Comparison of ENCODE assay signal across 8 cellular contexts in genomic region chr7:102450242-102450641, GRCh38. TPM values are rescaled to one million over a fixed set of nuclear protein-coding genes. Genes with fewer than 3 reads are reported as not detected.
DNase-seq lines count a peak whose midpoint lies in the region; ATAC-seq and TF ChIP-seq lines count a peak whose summit lies in the region.

No MANE protein-coding gene starts in this region.

- intact Hi-C loops in esophagus squamous epithelium (cut with DNase I): no loop called here

- peaks cover 0 to 7% (median 6%) of the 10 kb centered on the region in 3 donors for H3K4me1 ChIP-seq in esophagus squamous epithelium

- TF ChIP-seq CTCF in GM12872 (IDR thresholded peaks at IDR 0.05; ENCODE audit: insufficient read depth, low read depth, low read length): peak; percentile 78
- TF ChIP-seq CTCF in retinal pigment epithelial cell (conservative IDR thresholded peaks at IDR 0.05; ENCODE audit: low read depth, low read length): peak; percentile 21
- TF ChIP-seq CTCF in esophagus squamous epithelium (IDR thresholded peaks at IDR 0.05): no peak

- H3K4me3 ChIP-seq in retinal pigment epithelial cell (ENCODE audit: low read length): no peak overlapping the region
- no peak overlapping the region for H3K4me3 ChIP-seq in esophagus squamous epithelium

- no peaks in the 10 kb centered on the region for H3K27me3 ChIP-seq in esophagus squamous epithelium

- peaks cover 0 to 26% (median 0%) of the 10 kb centered on the region in 3 donors for H3K36me3 ChIP-seq in esophagus squamous epithelium

- ATAC-seq in HG03432 (IDR thresholded peaks at IDR 0.05; ENCODE audit: unreplicated experiment): no peak

- H3K9me3 ChIP-seq in esophagus squamous epithelium: no peaks in the 10 kb centered on the region

- 59 to 63% methylated on average over 4 to 6 of the region's 6 CpGs for WGBS in esophagus squamous epithelium, 2 donors

- H3K27ac ChIP-seq in esophagus squamous epithelium: no peak overlapping the region

- no peak for TF ChIP-seq POLR2A in esophagus squamous epithelium (IDR thresholded peaks at IDR 0.05)

- DNase-seq in NAMALWA (ENCODE audit: low spot score) (peak; percentile 71), retinal pigment epithelial cell (ENCODE audit: low read depth) (no peak), esophagus squamous epithelium (lab: John Stamatoyannopoulos, UW) (no peak), globus pallidus (ENCODE audit: low spot score) (no peak), OCI-M2 (lab: John Stamatoyannopoulos, UW; ENCODE audit: unreplicated experiment) (no peak)
- DNase-seq in activated naive CD4-positive, alpha-beta T cell treated with Interleukin-2 at 50 U/mL for 16 hours: peak; percentile 65

RNA-seq across cellular contexts. Expression of gene ALKBH4, which starts 14.4 kb away (rescaled TPM):
- total RNA-seq in esophagus squamous epithelium: 10 to 100 TPM in 3 of 4 donors, 1 to 10 TPM in 1; 7.3 to 31.7 (median 13.3) TPM

RNA-seq across cellular contexts. Expression of gene LRWD1, which starts 14.5 kb away (rescaled TPM):
- total RNA-seq in esophagus squamous epithelium: 10 to 100 TPM in 2 of 4 donors, 1 to 10 TPM in 2; 5.8 to 16.9 (median 11.2) TPM

RNA-seq across cellular contexts. Expression of gene ORAI2, which starts 16.9 kb away (rescaled TPM):
- total RNA-seq in esophagus squamous epithelium: 1 to 10 TPM in 3 of 4 donors, under 1 TPM in 1; 0.30 to 9.1 (median 5.1) TPM

RNA-seq across cellular contexts. Expression of gene POLR2J, which starts 28.5 kb away (rescaled TPM):
- 10 to 100 TPM; 16.8 to 36.0 (median 22.5) TPM for total RNA-seq in esophagus squamous epithelium

RNA-seq across cellular contexts. Expression of gene PRKRIP1, which starts 54.1 kb away (rescaled TPM):
- 10 to 100 TPM; 12.5 to 24.6 (median 16.5) TPM for total RNA-seq in esophagus squamous epithelium

Comparison
In these comparisons a context has a peak if more than half of its experiments do, and no peak if none do; other contexts are left out.
1. CTCF ChIP-seq: peak in GM12872 (single experiment) and retinal pigment epithelial cell (single experiment); none in esophagus squamous epithelium (0 of 6).
2. DNase-seq: peak in NAMALWA (single experiment) and activated naive CD4-positive, alpha-beta T cell treated with Interleukin-2 at 50 U/mL for 16 hours (single experiment); none in retinal pigment epithelial cell (single experiment), esophagus squamous epithelium (single experiment), globus pallidus (single experiment) and OCI-M2 (single experiment).